27 cellular contexts compared by ENCODE assay signal in genomic region chr3:7238565-7239295, GRCh38.
"Had no signal": no experiment of that assay in that cellular context is flagged by ENCODE, and none has a peak within 500 bp of the region (broad histone marks: within the 10 kb centered on the region; RNA-seq: fewer than 3 reads in every experiment).

No MANE protein-coding gene starts in this region.

- DNase-seq: activated CD4-positive, alpha-beta T cell treated with anti-CD3 and anti-CD28 coated beads for 36 hours; activated CD4-positive, alpha-beta T cell treated with anti-CD3 and anti-CD28 coated beads, Interleukin-2, amount 10 ng/mL, durations not matched to agents 7 days and 5 days; activated CD4-positive, alpha-beta T cell treated with anti-CD3 and anti-CD28 coated beads, Interleukin-2, amount 50 U/mL, for 48 hours; activated effector memory CD4-positive, alpha-beta T cell treated with Interleukin-2 at 50 U/mL for 16 hours; activated naive CD4-positive, alpha-beta T cell treated with anti-CD3 and anti-CD28 coated beads, Interleukin-2, amount 10 ng/mL, durations not matched to agents 7 days and 5 days; activated T-cell treated with anti-CD3 and anti-CD28 coated beads, Interleukin-2, amount 50 U/mL, for 24 hours; amygdala; Karpas-422; NCI-H1105 treated with DMSO at 0.1 percent for 48 hours; NCI-H1436; NCI-H1694; NCI-H1930; NCI-H2081 treated with DMSO at 0.1 percent for 48 hours; NCI-H226; NCI-H446 treated with DMSO at 0.1 percent for 48 hours; NCI-H524; SHP77; SJCRH30; T1000 had no signal

- H3K36me3 Mint-ChIP-seq: activated naive CD4-positive, alpha-beta T cell treated with anti-CD3 and anti-CD28 coated beads, Interleukin-2, amount 10 ng/mL, durations not matched to agents 7 days and 5 days; activated naive CD8-positive, alpha-beta T cell had no signal

- H3K4me3 Mint-ChIP-seq: activated CD4-positive, alpha-beta T cell treated with anti-CD3 and anti-CD28 coated beads for 36 hours; activated CD4-positive, alpha-beta T cell treated with anti-CD3 and anti-CD28 coated beads, Interleukin-2, amount 10 ng/mL, durations not matched to agents 7 days and 5 days; activated naive CD4-positive, alpha-beta T cell treated with anti-CD3 and anti-CD28 coated beads, Interleukin-2, amount 10 ng/mL, durations not matched to agents 7 days and 5 days; activated naive CD8-positive, alpha-beta T cell; activated T-cell treated with anti-CD3 and anti-CD28 coated beads, Interleukin-2, amount 50 U/mL, for 24 hours; activated T-helper 1 cell treated with anti-CD3 and anti-CD28 coated beads, Interleukin-12 subunit alpha, Interleukin-12 subunit beta, Interleukin-2, Interleukin-4 antibody, amounts not matched to agents 30 ng/mL and 10 ng/mL and 1 ng/mL, durations not matched to agents 14 hours and 24 hours and 36 hours; central memory CD8-positive, alpha-beta T cell had no signal

- H3K4me1 ChIP-seq: ascending aorta, SJCRH30 had no signal

- H3K36me3 ChIP-seq: ascending aorta, cardiac muscle cell, SJCRH30 had no signal

- H3K27ac ChIP-seq: ascending aorta, cardiac muscle cell, SJCRH30, SK-N-MC had no signal

- H3K27me3 ChIP-seq: ascending aorta, cardiac muscle cell, SJCRH30 had no signal

- ATAC-seq: activated CD4-positive, alpha-beta T cell treated with anti-CD3 and anti-CD28 coated beads for 36 hours; activated CD4-positive, CD25-positive, alpha-beta regulatory T cell treated with anti-CD3 and anti-CD28 coated beads, Interleukin-2, amount 50 U/mL, for 24 hours; Panc1 had no signal

- H3K27ac Mint-ChIP-seq: activated CD4-positive, alpha-beta T cell treated with anti-CD3 and anti-CD28 coated beads for 36 hours; activated CD4-positive, alpha-beta T cell treated with anti-CD3 and anti-CD28 coated beads, Interleukin-2, amount 10 ng/mL, durations not matched to agents 7 days and 5 days; activated naive CD4-positive, alpha-beta T cell treated with anti-CD3 and anti-CD28 coated beads, Interleukin-2, amount 10 ng/mL, durations not matched to agents 7 days and 5 days; activated naive CD8-positive, alpha-beta T cell; activated T-cell treated with anti-CD3 and anti-CD28 coated beads, Interleukin-2, amount 50 U/mL, for 24 hours; activated T-helper 1 cell treated with anti-CD3 and anti-CD28 coated beads, Interleukin-12 subunit alpha, Interleukin-12 subunit beta, Interleukin-2, Interleukin-4 antibody, amounts not matched to agents 30 ng/mL and 10 ng/mL and 1 ng/mL, durations not matched to agents 14 hours and 24 hours and 36 hours had no signal

- H3K4me3 ChIP-seq: ascending aorta, cardiac muscle cell, SJCRH30, SK-N-MC had no signal

- H3K9me3 ChIP-seq: ascending aorta, SJCRH30 had no signal

- H3K4me1 Mint-ChIP-seq: activated CD4-positive, alpha-beta T cell treated with anti-CD3 and anti-CD28 coated beads for 36 hours; activated CD4-positive, alpha-beta T cell treated with anti-CD3 and anti-CD28 coated beads, Interleukin-2, amount 10 ng/mL, durations not matched to agents 7 days and 5 days; activated naive CD4-positive, alpha-beta T cell treated with anti-CD3 and anti-CD28 coated beads, Interleukin-2, amount 10 ng/mL, durations not matched to agents 7 days and 5 days; central memory CD8-positive, alpha-beta T cell had no signal

- H3K27me3 Mint-ChIP-seq: activated CD4-positive, alpha-beta T cell treated with anti-CD3 and anti-CD28 coated beads for 36 hours; activated CD4-positive, alpha-beta T cell treated with anti-CD3 and anti-CD28 coated beads, Interleukin-2, amount 10 ng/mL, durations not matched to agents 7 days and 5 days; activated naive CD4-positive, alpha-beta T cell treated with anti-CD3 and anti-CD28 coated beads, Interleukin-2, amount 10 ng/mL, durations not matched to agents 7 days and 5 days; activated T-cell treated with anti-CD3 and anti-CD28 coated beads, Interleukin-2, amount 50 U/mL, for 24 hours; central memory CD8-positive, alpha-beta T cell had no signal
